Comparison of ENCODE assay signal across 8 cellular contexts in the genomic region with DNA sequence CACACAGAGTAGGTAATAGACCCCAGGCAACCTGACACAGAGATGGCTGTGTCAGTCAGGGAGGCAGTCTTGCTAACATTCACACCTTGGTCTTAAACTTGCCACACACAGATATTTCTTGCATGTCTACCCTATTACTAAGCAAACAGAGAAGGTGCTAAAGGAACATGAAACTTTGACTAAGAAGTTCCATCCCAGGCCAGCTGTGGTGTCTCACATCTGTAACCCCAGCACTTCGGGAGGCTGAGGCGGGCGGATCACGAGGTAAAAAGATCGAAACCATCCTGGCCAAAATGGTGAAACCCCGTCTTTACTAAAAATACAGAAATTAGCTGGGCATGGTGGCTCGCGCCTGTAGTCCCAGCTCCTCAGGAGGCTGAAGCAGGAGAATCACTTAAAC.
A peak's percentile ranks its signal among the peaks of the same experiment; 100 is the strongest.
DNase-seq lines count a peak whose midpoint lies in the region; ATAC-seq and TF ChIP-seq lines count a peak whose summit lies in the region.

No MANE protein-coding gene starts in this region.

- H3K4me1 ChIP-seq in neural progenitor cell, result peaks cover 12% of the 10 kb centered on the region

- H3K9me3 ChIP-seq in neural progenitor cell (ENCODE audit: low read depth), result no peaks in the 10 kb centered on the region

- peaks cover 4% of the 10 kb centered on the region for H3K27me3 Mint-ChIP-seq in neural progenitor cell (ENCODE audit: insufficient read depth, low read depth)

- DNase-seq in T-helper 2 cell (peak in 3 of 5 experiments; percentile 31 to 87 (median 39)), neural progenitor cell (ENCODE audit: low spot score) (no peak), DMS 273 (lab: John Stamatoyannopoulos, UW; ENCODE audit: unreplicated experiment) (no peak), NCI-H146 treated with DMSO at 0.1 percent for 48 hours (lab: John Stamatoyannopoulos, UW; ENCODE audit: unreplicated experiment) (no peak), NCI-H1092 treated with DMSO at 0.1 percent for 48 hours (lab: John Stamatoyannopoulos, UW) (no peak), NCI-H510A treated with DMSO at 0.1 percent for 48 hours (lab: John Stamatoyannopoulos, UW) (no peak)

- no peak overlapping the region for H3K4me3 ChIP-seq in neural progenitor cell

- peaks cover 20% of the 10 kb centered on the region for H3F3A ChIP-seq in neural progenitor cell (ENCODE audit: low read depth)

- no peak overlapping the region for H2AFZ ChIP-seq in neural progenitor cell (replicated peaks)

- H4K20me1 ChIP-seq in neural progenitor cell (ENCODE audit: low read depth), result no peaks in the 10 kb centered on the region

- H3K4me2 ChIP-seq in neural progenitor cell, result no peak overlapping the region

- H3K27ac ChIP-seq in neural progenitor cell, result no peak overlapping the region

- H3K9ac ChIP-seq in neural progenitor cell, result no peak overlapping the region

- no peak overlapping the region for H3K27ac Mint-ChIP-seq in neural progenitor cell

- H3K79me2 ChIP-seq in neural progenitor cell (ENCODE audit: low read depth), result no peaks in the 10 kb centered on the region

- no peaks in the 10 kb centered on the region for H3K36me3 ChIP-seq in neural progenitor cell

- no peaks in the 10 kb centered on the region for H3K36me3 Mint-ChIP-seq in neural progenitor cell

- peaks cover 5% of the 10 kb centered on the region for H3K9me3 Mint-ChIP-seq in neural progenitor cell

- H3K4me1 Mint-ChIP-seq in neural progenitor cell, result peaks cover 16% of the 10 kb centered on the region

- peak; percentile 93 for ATAC-seq in GM18517 (IDR thresholded peaks at IDR 0.05; ENCODE audit: unreplicated experiment)
- ATAC-seq in HG02642 (IDR thresholded peaks at IDR 0.05; ENCODE audit: poor library complexity, unreplicated experiment), result peak; percentile 92

- peak overlapping the region; percentile 58 for H3K4me3 Mint-ChIP-seq in neural progenitor cell

- no peaks in the 10 kb centered on the region for H3K27me3 ChIP-seq in neural progenitor cell

- no peak for TF ChIP-seq CTCF in neural progenitor cell (IDR thresholded peaks at IDR 0.05)

Comparison
In these comparisons a context has a peak if more than half of its experiments do, and no peak if none do; other contexts are left out.
1. DNase-seq: peak in T-helper 2 cell (3 of 5); none in neural progenitor cell (single experiment), DMS 273 (single experiment), NCI-H146 treated with DMSO at 0.1 percent for 48 hours (single experiment), NCI-H1092 treated with DMSO at 0.1 percent for 48 hours (single experiment) and NCI-H510A treated with DMSO at 0.1 percent for 48 hours (single experiment).